ENCODE assay signal across 16 cellular contexts in genomic region chr17:499836-500543, GRCh38. TPM values are rescaled to one million over a fixed set of nuclear protein-coding genes. Genes with fewer than 3 reads are reported as not detected.
A peak's percentile ranks its signal among the peaks of the same experiment; 100 is the strongest.
DNase-seq lines count a peak whose midpoint lies in the region; ATAC-seq, FAIRE-seq and TF ChIP-seq lines count a peak whose summit lies in the region.
"Had no signal": no experiment of that assay in that cellular context is flagged by ENCODE, and none has a peak within 500 bp of the region (broad histone marks: within the 10 kb centered on the region; RNA-seq: fewer than 3 reads in every experiment).

No MANE protein-coding gene starts in this region.

- peak overlapping the region; percentile 64 to 100 (median 88) for H3K4me2 ChIP-seq in BLaER1 treated with 17β-estradiol and CSF1 and Interleukin-3, amounts not matched to agents 10 nM and 100 nM
- H3K4me2 ChIP-seq in mesendoderm (ENCODE audit: low read length) = no peak overlapping the region
- H3K4me2 ChIP-seq: hepatocyte had no signal

- peak overlapping the region; percentile 35 for H3K4me3 Mint-ChIP-seq in CD4-positive, alpha-beta T cell
- H3K4me3 Mint-ChIP-seq in activated B cell treated with CpG ODN at 0.5 μM for 24 hours = peak overlapping the region; percentile 42
- H3K4me3 Mint-ChIP-seq in naive thymus-derived CD4-positive, alpha-beta T cell = peak overlapping the region; percentile 57 to 86 (median 82)

- 0 out of 20 replicates have a peak overlapping the region, but pooled peaks of 1 of the 10 experiments have one; percentile 5 for H3K4me3 ChIP-seq in BLaER1 treated with 17β-estradiol and CSF1 and Interleukin-3, amounts not matched to agents 10 nM and 100 nM
- H3K4me3 ChIP-seq in naive thymus-derived CD4-positive, alpha-beta T cell (ENCODE audit: low read length) = no peak overlapping the region
- H3K4me3 ChIP-seq in mesendoderm (ENCODE audit: low read length) = no peak overlapping the region
- H3K4me3 ChIP-seq: hepatocyte, pancreas, tibial nerve had no signal

- intact Hi-C loops in CD4-positive, alpha-beta T cell (cut with DNase I, micrococcal nuclease) = no loop called here
- intact Hi-C loops in activated B cell treated with CpG ODN at 0.5 μM for 24 hours (cut with micrococcal nuclease) = no loop called here
- intact Hi-C loops in naive thymus-derived CD4-positive, alpha-beta T cell (cut with micrococcal nuclease) = loop anchor here (1.0 kb wide), 2 partner anchors 84 to 88 kb away; no protein-coding TSS in a partner anchor

- H3K9ac ChIP-seq in BLaER1 treated with 17β-estradiol and CSF1 and Interleukin-3, amounts not matched to agents 10 nM and 100 nM = peak overlapping the region; percentile 20 to 87 (median 75); a peak in 20 of 22 replicates
- no peak overlapping the region for H3K9ac ChIP-seq in mesendoderm (ENCODE audit: low read length)

- H3K36me3 Mint-ChIP-seq in CD4-positive, alpha-beta T cell (ENCODE audit: low read depth) = no peaks in the 10 kb centered on the region
- H3K36me3 Mint-ChIP-seq in activated B cell treated with CpG ODN at 0.5 μM for 24 hours (ENCODE audit: low read depth) = no peaks in the 10 kb centered on the region
- peaks cover 0 to 5% (median 0%) of the 10 kb centered on the region in 5 donors for H3K36me3 Mint-ChIP-seq in naive thymus-derived CD4-positive, alpha-beta T cell

- no peaks in the 10 kb centered on the region for H3K79me1 ChIP-seq in mesendoderm (ENCODE audit: low read length)

- TF ChIP-seq CTCF in CD4-positive, alpha-beta T cell (IDR thresholded peaks at IDR 0.05) = no peak
- no peak for TF ChIP-seq CTCF in activated B cell treated with CpG ODN at 0.5 μM for 24 hours (IDR thresholded peaks at IDR 0.05)

- H3K27me3 Mint-ChIP-seq in CD4-positive, alpha-beta T cell = no peaks in the 10 kb centered on the region
- H3K27me3 Mint-ChIP-seq in activated B cell treated with CpG ODN at 0.5 μM for 24 hours = peaks cover 11% of the 10 kb centered on the region
- no peaks in the 10 kb centered on the region for H3K27me3 Mint-ChIP-seq in naive thymus-derived CD4-positive, alpha-beta T cell

- H2BK5ac ChIP-seq in mesendoderm (ENCODE audit: low read length) = no peak overlapping the region

- H2BK15ac ChIP-seq in mesendoderm (replicated peaks; ENCODE audit: low read depth) = no peak overlapping the region

- no peaks in the 10 kb centered on the region for H3K79me2 ChIP-seq in mesendoderm (ENCODE audit: control insufficient read depth, insufficient read depth, low read length)
- H3K79me2 ChIP-seq: hepatocyte had no signal

- no peak overlapping the region for H3K18ac ChIP-seq in mesendoderm (ENCODE audit: low read length)

- no peak for TF ChIP-seq POLR2A in GM12892 (IDR thresholded peaks at IDR 0.05; ENCODE audit: low read depth, low read length)

- peak in 2 of 10 experiments; percentile 10 to 22 for DNase-seq in CD4-positive, alpha-beta T cell
- DNase-seq in activated B cell treated with CpG ODN at 0.5 μM for 24 hours = no peak
- DNase-seq in naive thymus-derived CD4-positive, alpha-beta T cell = peak in 8 of 9 donors; percentile 38 to 75 (median 62)
- DNase-seq in GM12892 (ENCODE audit: insufficient read length) = no peak
- DNase-seq in mesendoderm = no peak
- DNase-seq: activated CD4-positive, CD25-positive, alpha-beta regulatory T cell; NCI-H1694; NCI-H446 treated with DMSO at 0.1 percent for 48 hours; pancreas; Right ventricle myocardium superior; stimulated activated CD4-positive, alpha-beta T cell treated with anti-CD3 and anti-CD28 coated beads, Interleukin-4, amount 100 ng/mL, for 4 hours had no signal

- CTCF ChIA-PET in CD4-positive, alpha-beta T cell (lab: Charles Lee) = interaction anchor here (0.6 to 1.0 kb wide), 2 partner anchors 88 to 807 kb away, joined by 3 to 5 read pairs; no protein-coding TSS in a partner anchor
- CTCF ChIA-PET in activated B cell treated with CpG ODN at 0.5 μM for 24 hours (lab: Charles Lee) = no interaction called here
- CTCF ChIA-PET in naive thymus-derived CD4-positive, alpha-beta T cell (lab: Charles Lee) = interaction anchor here (3.5 kb wide), 1 partner anchor 88 kb away, joined by 18 read pairs; no protein-coding TSS in a partner anchor

- POLR2A ChIA-PET in CD4-positive, alpha-beta T cell (lab: Charles Lee) = interaction anchor here (0.7 to 1.1 kb wide), 3 partner anchors 10 to 88 kb away, joined by 3 to 8 read pairs (median 3); no protein-coding TSS in a partner anchor
- POLR2A ChIA-PET in activated B cell treated with CpG ODN at 0.5 μM for 24 hours (lab: Charles Lee) = no interaction called here
- POLR2A ChIA-PET in naive thymus-derived CD4-positive, alpha-beta T cell (lab: Charles Lee) = interaction anchor here (0.6 to 1.7 kb wide), 6 partner anchors 11 to 111 kb away, joined by 3 to 18 read pairs (median 4); no protein-coding TSS in a partner anchor

- no peak for FAIRE-seq in GM12892 (lab: Jason Lieb, UNC)
- FAIRE-seq: keratinocyte, pancreas had no signal

- no CpG with 5 or more reads among the region's 12 CpGs for WGBS in mesendoderm (ENCODE audit: extremely low coverage, insufficient coverage, low lambda C conversion rate)

- peaks cover 0 to 14% (median 0%) of the 10 kb centered on the region in 11 experiments; a peak in 3 of 22 replicates for H3K36me3 ChIP-seq in BLaER1 treated with 17β-estradiol and CSF1 and Interleukin-3, amounts not matched to agents 10 nM and 100 nM
- no peaks in the 10 kb centered on the region for H3K36me3 ChIP-seq in naive thymus-derived CD4-positive, alpha-beta T cell (ENCODE audit: control insufficient read depth in 2 of 3, insufficient read depth in 3 of 3, low read length in 3 of 3)
- H3K36me3 ChIP-seq in mesendoderm (ENCODE audit: control insufficient read depth, insufficient read depth, low read length) = no peaks in the 10 kb centered on the region
- H3K36me3 ChIP-seq: pancreas, tibial nerve had no signal

- H3K4me1 Mint-ChIP-seq in CD4-positive, alpha-beta T cell (ENCODE audit: low read depth) = peaks cover 33% of the 10 kb centered on the region
- H3K4me1 Mint-ChIP-seq in activated B cell treated with CpG ODN at 0.5 μM for 24 hours = peaks cover 13% of the 10 kb centered on the region
- H3K4me1 Mint-ChIP-seq in naive thymus-derived CD4-positive, alpha-beta T cell = peaks cover 28 to 66% (median 51%) of the 10 kb centered on the region in 7 donors

- no peak overlapping the region for H4K8ac ChIP-seq in mesendoderm (ENCODE audit: low read depth, low read length)

- H3K27ac Mint-ChIP-seq in CD4-positive, alpha-beta T cell = peak overlapping the region; percentile 75
- H3K27ac Mint-ChIP-seq in activated B cell treated with CpG ODN at 0.5 μM for 24 hours = no peak overlapping the region
- H3K27ac Mint-ChIP-seq in naive thymus-derived CD4-positive, alpha-beta T cell = peak overlapping the region; percentile 73 to 97 (median 88)

- H3K4me1 ChIP-seq in BLaER1 treated with 17β-estradiol and CSF1 and Interleukin-3, amounts not matched to agents 10 nM and 100 nM = peaks cover 76 to 89% (median 86%) of the 10 kb centered on the region in 10 experiments
- H3K4me1 ChIP-seq in naive thymus-derived CD4-positive, alpha-beta T cell (ENCODE audit: control insufficient read depth in 2 of 2, insufficient read depth in 2 of 2, low read length in 2 of 2) = peaks cover 3 to 40% of the 10 kb centered on the region in 2 donors
- no peaks in the 10 kb centered on the region for H3K4me1 ChIP-seq in mesendoderm (ENCODE audit: control insufficient read depth, low read depth, low read length)
- H3K4me1 ChIP-seq: pancreas, tibial nerve had no signal

- H4K20me1 ChIP-seq in BLaER1 treated with 17β-estradiol and CSF1 and Interleukin-3, amounts not matched to agents 10 nM and 100 nM = no peaks in the 10 kb centered on the region

- H3K23ac ChIP-seq in mesendoderm (ENCODE audit: low read length) = no peak overlapping the region

- H2AK5ac ChIP-seq in mesendoderm (ENCODE audit: low read length) = no peak overlapping the region

- H3K27ac ChIP-seq in BLaER1 treated with 17β-estradiol and CSF1 and Interleukin-3, amounts not matched to agents 10 nM and 100 nM = peak overlapping the region; percentile 38 to 96 (median 93); a peak in 21 of 22 replicates
- peak overlapping the region; percentile 15 for H3K27ac ChIP-seq in CD4-positive, alpha-beta T cell (ENCODE audit: low read depth, low read length)
- peak overlapping the region; percentile 58 for H3K27ac ChIP-seq in naive thymus-derived CD4-positive, alpha-beta T cell (ENCODE audit: low read depth, low read length)
- H3K27ac ChIP-seq in mesendoderm (ENCODE audit: low read depth, low read length) = no peak overlapping the region
- H3K27ac ChIP-seq: hepatocyte, pancreas, tibial nerve had no signal

- H3K9me3 ChIP-seq in BLaER1 treated with 17β-estradiol and CSF1 and Interleukin-3, amounts not matched to agents 10 nM and 100 nM (replicated peaks in 1 of 11) = peaks cover 0 to 44% (median 14%) of the 10 kb centered on the region in 11 experiments; a peak in 15 of 22 replicates
- no peaks in the 10 kb centered on the region for H3K9me3 ChIP-seq in CD4-positive, alpha-beta T cell (ENCODE audit: control insufficient read depth, low read length)
- no peaks in the 10 kb centered on the region for H3K9me3 ChIP-seq in naive thymus-derived CD4-positive, alpha-beta T cell (ENCODE audit: control insufficient read depth in 2 of 3, low read length in 3 of 3)
- H3K9me3 ChIP-seq: pancreas, tibial nerve had no signal

- no peak overlapping the region for H3K4ac ChIP-seq in mesendoderm (ENCODE audit: low read depth, low read length)

- no peak overlapping the region for H3K56ac ChIP-seq in mesendoderm (ENCODE audit: low read length)

- H2BK120ac ChIP-seq in mesendoderm (ENCODE audit: low read depth, low read length) = no peak overlapping the region

- ATAC-seq in CD4-positive, alpha-beta T cell (ENCODE audit: poor library complexity) = peak; percentile 75
- ATAC-seq in activated B cell treated with CpG ODN at 0.5 μM for 24 hours (ENCODE audit: low read depth) (peak; percentile 21), GM21360 (IDR thresholded peaks at IDR 0.05; ENCODE audit: unreplicated experiment) (no peak)
- ATAC-seq in naive thymus-derived CD4-positive, alpha-beta T cell = peak; percentile 89

- no peaks in the 10 kb centered on the region for H3K9me3 Mint-ChIP-seq in CD4-positive, alpha-beta T cell
- no peaks in the 10 kb centered on the region for H3K9me3 Mint-ChIP-seq in activated B cell treated with CpG ODN at 0.5 μM for 24 hours
- H3K9me3 Mint-ChIP-seq in naive thymus-derived CD4-positive, alpha-beta T cell = peaks cover 0 to 2% (median 0%) of the 10 kb centered on the region in 11 donors

- H4K5ac ChIP-seq in mesendoderm (ENCODE audit: low read length) = no peak overlapping the region

- no peaks in the 10 kb centered on the region for H3K27me3 ChIP-seq in BLaER1 treated with 17β-estradiol and CSF1 and Interleukin-3, amounts not matched to agents 10 nM and 100 nM
- no peaks in the 10 kb centered on the region for H3K27me3 ChIP-seq in CD4-positive, alpha-beta T cell (ENCODE audit: control insufficient read depth, insufficient read depth, low read length)
- H3K27me3 ChIP-seq in naive thymus-derived CD4-positive, alpha-beta T cell (ENCODE audit: control insufficient read depth in 2 of 2, insufficient read depth in 2 of 2, low read length in 2 of 2) = no peaks in the 10 kb centered on the region
- H3K27me3 ChIP-seq in mesendoderm (ENCODE audit: insufficient read depth, low read length, poor library complexity) = no peaks in the 10 kb centered on the region
- H3K27me3 ChIP-seq: hepatocyte, pancreas had no signal

RNA-seq across cellular contexts. Expression of gene RFLNB, which starts 54.3 kb away (rescaled TPM):
- 10 to 100 TPM; 28.5 to 28.7 TPM for total RNA-seq in CD4-positive, alpha-beta T cell
- 4.6 and 4.7 TPM in 2 replicates for total RNA-seq in activated B cell treated with CpG ODN at 0.5 μM for 24 hours
- total RNA-seq in naive thymus-derived CD4-positive, alpha-beta T cell = 100 to 1,000 TPM in 1 of 5 experiments, 10 to 100 TPM in 4; 53.9 to 180 (median 59.2) TPM
- polyA plus RNA-seq in naive thymus-derived CD4-positive, alpha-beta T cell = 10 to 100 TPM; 38.8 to 43.9 TPM
- polyA plus RNA-seq in GM12892 (2012; ENCODE audit: missing spikeins) = 3.9 TPM
- 15.6 TPM for polyA plus RNA-seq in mesendoderm (2013, experiment 1 of 2)
- 16.6 TPM for polyA plus RNA-seq in mesendoderm (2013, experiment 2 of 2)

Comparison
In these comparisons a context has a peak if more than half of its experiments do, and no peak if none do; other contexts are left out.
1. DNase-seq: peak in naive thymus-derived CD4-positive, alpha-beta T cell (8 of 9); none in activated B cell treated with CpG ODN at 0.5 μM for 24 hours (single experiment), GM12892 (single experiment) and mesendoderm (single experiment).
2. intact Hi-C loops: an anchor here in naive thymus-derived CD4-positive, alpha-beta T cell (1.0 kb wide); none called in CD4-positive, alpha-beta T cell and activated B cell treated with CpG ODN at 0.5 μM for 24 hours.
3. Peak in every context shown above with its lines, with median percentiles within 50 percentile points of each other: H3K4me3 Mint-ChIP-seq.